2 cellular contexts compared by ENCODE assay signal in the genomic region with DNA sequence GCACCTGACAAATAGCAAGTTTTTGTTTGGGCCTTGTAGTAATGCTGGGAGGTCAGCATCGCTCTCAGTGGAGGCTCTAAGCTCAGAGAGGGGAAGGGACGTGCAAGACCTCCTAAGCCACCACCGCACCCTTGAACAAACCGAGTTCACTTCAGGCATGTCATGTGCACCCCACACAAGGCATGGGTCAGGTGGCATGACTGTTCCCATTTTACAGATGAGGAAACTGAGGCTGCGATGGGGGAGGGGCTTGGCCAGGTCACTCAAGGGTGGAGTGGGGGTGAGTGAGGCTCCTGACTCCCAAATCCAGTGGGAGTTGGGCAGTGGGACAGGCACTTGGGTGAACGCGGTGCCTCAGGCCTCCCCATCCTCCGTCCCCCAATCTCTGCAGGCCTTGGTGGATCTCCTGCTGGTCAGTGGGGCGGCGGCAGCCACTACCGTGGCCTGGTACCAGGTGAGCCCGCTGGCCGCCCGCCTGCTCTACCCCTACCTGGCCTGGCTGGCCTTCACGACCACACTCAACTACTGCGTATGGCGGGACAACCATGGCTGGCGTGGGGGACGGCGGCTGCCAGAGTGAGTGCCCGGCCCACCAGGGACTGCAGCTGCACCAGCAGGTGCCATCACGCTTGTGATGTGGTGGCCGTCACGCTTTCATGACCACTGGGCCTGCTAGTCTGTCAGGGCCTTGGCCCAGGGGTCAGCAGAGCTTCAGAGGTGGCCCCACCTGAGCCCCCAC.
A peak's percentile ranks its signal among the peaks of the same experiment; 100 is the strongest.
TF ChIP-seq lines count a peak whose summit lies in the region.

No MANE protein-coding gene starts in this region.

TF ChIP-seq in HEK293, 187 proteins besides CTCF, POLR2A, EP300 and RAD21:
- TF ChIP-seq ZNF707 (tag by site-specific recombination; IDR thresholded peaks at IDR 0.05): no peak
- TF ChIP-seq KLF8 (tag by site-specific recombination; IDR thresholded peaks at IDR 0.05): peak; percentile 48; the same call in 1 of the 2 replicates
- TF ChIP-seq, protein P1, sequence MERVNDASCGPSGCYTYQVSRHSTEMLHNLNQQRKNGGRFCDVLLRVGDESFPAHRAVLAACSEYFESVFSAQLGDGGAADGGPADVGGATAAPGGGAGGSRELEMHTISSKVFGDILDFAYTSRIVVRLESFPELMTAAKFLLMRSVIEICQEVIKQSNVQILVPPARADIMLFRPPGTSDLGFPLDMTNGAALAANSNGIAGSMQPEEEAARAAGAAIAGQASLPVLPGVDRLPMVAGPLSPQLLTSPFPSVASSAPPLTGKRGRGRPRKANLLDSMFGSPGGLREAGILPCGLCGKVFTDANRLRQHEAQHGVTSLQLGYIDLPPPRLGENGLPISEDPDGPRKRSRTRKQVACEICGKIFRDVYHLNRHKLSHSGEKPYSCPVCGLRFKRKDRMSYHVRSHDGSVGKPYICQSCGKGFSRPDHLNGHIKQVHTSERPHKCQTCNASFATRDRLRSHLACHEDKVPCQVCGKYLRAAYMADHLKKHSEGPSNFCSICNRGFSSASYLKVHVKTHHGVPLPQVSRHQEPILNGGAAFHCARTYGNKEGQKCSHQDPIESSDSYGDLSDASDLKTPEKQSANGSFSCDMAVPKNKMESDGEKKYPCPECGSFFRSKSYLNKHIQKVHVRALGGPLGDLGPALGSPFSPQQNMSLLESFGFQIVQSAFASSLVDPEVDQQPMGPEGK (tag by site-specific recombination; IDR thresholded peaks at IDR 0.05): no peak
- TF ChIP-seq, protein P2, sequence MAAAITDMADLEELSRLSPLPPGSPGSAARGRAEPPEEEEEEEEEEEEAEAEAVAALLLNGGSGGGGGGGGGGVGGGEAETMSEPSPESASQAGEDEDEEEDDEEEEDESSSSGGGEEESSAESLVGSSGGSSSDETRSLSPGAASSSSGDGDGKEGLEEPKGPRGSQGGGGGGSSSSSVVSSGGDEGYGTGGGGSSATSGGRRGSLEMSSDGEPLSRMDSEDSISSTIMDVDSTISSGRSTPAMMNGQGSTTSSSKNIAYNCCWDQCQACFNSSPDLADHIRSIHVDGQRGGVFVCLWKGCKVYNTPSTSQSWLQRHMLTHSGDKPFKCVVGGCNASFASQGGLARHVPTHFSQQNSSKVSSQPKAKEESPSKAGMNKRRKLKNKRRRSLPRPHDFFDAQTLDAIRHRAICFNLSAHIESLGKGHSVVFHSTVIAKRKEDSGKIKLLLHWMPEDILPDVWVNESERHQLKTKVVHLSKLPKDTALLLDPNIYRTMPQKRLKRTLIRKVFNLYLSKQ (tag by site-specific recombination; IDR thresholded peaks at IDR 0.05; ENCODE audit: borderline replicate concordance): no peak
- TF ChIP-seq ZNF677 (tag by site-specific recombination; IDR thresholded peaks at IDR 0.05): no peak
- TF ChIP-seq, protein P3, sequence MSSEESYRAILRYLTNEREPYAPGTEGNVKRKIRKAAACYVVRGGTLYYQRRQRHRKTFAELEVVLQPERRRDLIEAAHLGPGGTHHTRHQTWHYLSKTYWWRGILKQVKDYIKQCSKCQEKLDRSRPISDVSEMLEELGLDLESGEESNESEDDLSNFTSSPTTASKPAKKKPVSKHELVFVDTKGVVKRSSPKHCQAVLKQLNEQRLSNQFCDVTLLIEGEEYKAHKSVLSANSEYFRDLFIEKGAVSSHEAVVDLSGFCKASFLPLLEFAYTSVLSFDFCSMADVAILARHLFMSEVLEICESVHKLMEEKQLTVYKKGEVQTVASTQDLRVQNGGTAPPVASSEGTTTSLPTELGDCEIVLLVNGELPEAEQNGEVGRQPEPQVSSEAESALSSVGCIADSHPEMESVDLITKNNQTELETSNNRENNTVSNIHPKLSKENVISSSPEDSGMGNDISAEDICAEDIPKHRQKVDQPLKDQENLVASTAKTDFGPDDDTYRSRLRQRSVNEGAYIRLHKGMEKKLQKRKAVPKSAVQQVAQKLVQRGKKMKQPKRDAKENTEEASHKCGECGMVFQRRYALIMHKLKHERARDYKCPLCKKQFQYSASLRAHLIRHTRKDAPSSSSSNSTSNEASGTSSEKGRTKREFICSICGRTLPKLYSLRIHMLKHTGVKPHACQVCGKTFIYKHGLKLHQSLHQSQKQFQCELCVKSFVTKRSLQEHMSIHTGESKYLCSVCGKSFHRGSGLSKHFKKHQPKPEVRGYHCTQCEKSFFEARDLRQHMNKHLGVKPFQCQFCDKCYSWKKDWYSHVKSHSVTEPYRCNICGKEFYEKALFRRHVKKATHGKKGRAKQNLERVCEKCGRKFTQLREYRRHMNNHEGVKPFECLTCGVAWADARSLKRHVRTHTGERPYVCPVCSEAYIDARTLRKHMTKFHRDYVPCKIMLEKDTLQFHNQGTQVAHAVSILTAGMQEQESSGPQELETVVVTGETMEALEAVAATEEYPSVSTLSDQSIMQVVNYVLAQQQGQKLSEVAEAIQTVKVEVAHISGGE (tag by site-specific recombination; conservative IDR thresholded peaks at IDR 0.05; ENCODE audit: low read depth): no peak

TF ChIP-seq in K562, 482 proteins besides CTCF, POLR2A, EP300 and RAD21:
- TF ChIP-seq KDM2B (CRISPR knock-in tag; IDR thresholded peaks at IDR 0.05) (no peak), CREB1 (IDR thresholded peaks at IDR 0.05) (no peak), CREB1 (CRISPR knock-in tag; IDR thresholded peaks at IDR 0.05) (no peak), RBM25 (IDR thresholded peaks at IDR 0.05; ENCODE audit: low read depth, low read length, severe bottlenecking) (peak; percentile 51), ZNF165 (CRISPR knock-in tag; IDR thresholded peaks at IDR 0.05; ENCODE audit: borderline replicate concordance) (no peak), TEAD4 (IDR thresholded peaks at IDR 0.05; ENCODE audit: low read length) (no peak), TEAD4 (CRISPR knock-in tag; IDR thresholded peaks at IDR 0.05; ENCODE audit: borderline replicate concordance) (no peak), MBD2 (IDR thresholded peaks at IDR 0.05; ENCODE audit: borderline replicate concordance, low read depth) (no peak), RBFOX2 (IDR thresholded peaks at IDR 0.05; ENCODE audit: low read depth, low read length) (peak; percentile 28; the same call in 1 of the 2 replicates), BHLHE40 (IDR thresholded peaks at IDR 0.05; ENCODE audit: low read length) (no peak), POLR2G (IDR thresholded peaks at IDR 0.05; ENCODE audit: low read depth, low read length) (0 out of 2 replicates have a peak, but pooled peaks have one; percentile 3), FOSL1 (tag; conservative IDR thresholded peaks at IDR 0.05) (no peak), BCOR (IDR thresholded peaks at IDR 0.05) (peak; percentile 74), GABPB1 (CRISPR knock-in tag; IDR thresholded peaks at IDR 0.05) (no peak), TCF3 (CRISPR knock-in tag; IDR thresholded peaks at IDR 0.05) (no peak), NFIC (IDR thresholded peaks at IDR 0.05) (no peak), ESRRB (CRISPR knock-in tag; IDR thresholded peaks at IDR 0.05; ENCODE audit: borderline replicate concordance) (no peak), NR2F6 (CRISPR knock-in tag; IDR thresholded peaks at IDR 0.05) (no peak), SIRT6 (IDR thresholded peaks at IDR 0.05; ENCODE audit: low read depth, low read length) (no peak), ARNT (IDR thresholded peaks at IDR 0.05) (no peak), ZNF766 (CRISPR knock-in tag; conservative IDR thresholded peaks at IDR 0.05) (no peak), ETV6 (IDR thresholded peaks at IDR 0.05; ENCODE audit: borderline replicate concordance in 1 of 2, low read depth in 2 of 2, low read length in 1 of 2) (no peak), ETV6 (CRISPR knock-in tag; IDR thresholded peaks at IDR 0.05; ENCODE audit: borderline replicate concordance) (no peak), NRF1 (conservative IDR thresholded peaks at IDR 0.05 in 1 of 2, IDR thresholded peaks at IDR 0.05 in 1 of 2) (no peak), RCOR1 (IDR thresholded peaks at IDR 0.05; ENCODE audit: borderline replicate concordance in 1 of 2, low read depth in 2 of 2, low read length in 2 of 2) (peak in 1 of 2 experiments; percentile 52; a peak in 1 of 4 replicates), ZNF589 (CRISPR knock-in tag; IDR thresholded peaks at IDR 0.05; ENCODE audit: low read depth) (no peak), ZNF197 (CRISPR knock-in tag; IDR thresholded peaks at IDR 0.05; ENCODE audit: low read depth) (no peak), KDM1A (IDR thresholded peaks at IDR 0.05) (peak in 1 of 2 experiments; percentile 54; a peak in 1 of 4 replicates), HDAC1 (IDR thresholded peaks at IDR 0.05) (no peak), ZNF239 (CRISPR knock-in tag; IDR thresholded peaks at IDR 0.05) (no peak), PML (IDR thresholded peaks at IDR 0.05; ENCODE audit: low read length) (no peak), ZNF143 (CRISPR knock-in tag; IDR thresholded peaks at IDR 0.05) (no peak), ADNP (tag; IDR thresholded peaks at IDR 0.05) (peak; percentile 54), ATF1 (CRISPR knock-in tag; IDR thresholded peaks at IDR 0.05) (no peak), ATF1 (tag; IDR thresholded peaks at IDR 0.05) (no peak), ZNF175 (CRISPR knock-in tag; IDR thresholded peaks at IDR 0.05; ENCODE audit: low read depth) (no peak), CHD4 (IDR thresholded peaks at IDR 0.05; ENCODE audit: insufficient read depth, insufficient replicate concordance, low read depth, low read length, poor library complexity, severe bottlenecking) (no peak), CBFA2T3 (IDR thresholded peaks at IDR 0.05) (no peak), ZBTB8A (IDR thresholded peaks at IDR 0.05; ENCODE audit: partially characterized antibody) (no peak), SMAD4 (CRISPR knock-in tag; conservative IDR thresholded peaks at IDR 0.05) (no peak)
- TF ChIP-seq, protein P4, sequence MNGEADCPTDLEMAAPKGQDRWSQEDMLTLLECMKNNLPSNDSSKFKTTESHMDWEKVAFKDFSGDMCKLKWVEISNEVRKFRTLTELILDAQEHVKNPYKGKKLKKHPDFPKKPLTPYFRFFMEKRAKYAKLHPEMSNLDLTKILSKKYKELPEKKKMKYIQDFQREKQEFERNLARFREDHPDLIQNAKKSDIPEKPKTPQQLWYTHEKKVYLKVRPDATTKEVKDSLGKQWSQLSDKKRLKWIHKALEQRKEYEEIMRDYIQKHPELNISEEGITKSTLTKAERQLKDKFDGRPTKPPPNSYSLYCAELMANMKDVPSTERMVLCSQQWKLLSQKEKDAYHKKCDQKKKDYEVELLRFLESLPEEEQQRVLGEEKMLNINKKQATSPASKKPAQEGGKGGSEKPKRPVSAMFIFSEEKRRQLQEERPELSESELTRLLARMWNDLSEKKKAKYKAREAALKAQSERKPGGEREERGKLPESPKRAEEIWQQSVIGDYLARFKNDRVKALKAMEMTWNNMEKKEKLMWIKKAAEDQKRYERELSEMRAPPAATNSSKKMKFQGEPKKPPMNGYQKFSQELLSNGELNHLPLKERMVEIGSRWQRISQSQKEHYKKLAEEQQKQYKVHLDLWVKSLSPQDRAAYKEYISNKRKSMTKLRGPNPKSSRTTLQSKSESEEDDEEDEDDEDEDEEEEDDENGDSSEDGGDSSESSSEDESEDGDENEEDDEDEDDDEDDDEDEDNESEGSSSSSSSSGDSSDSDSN (IDR thresholded peaks at IDR 0.05; ENCODE audit: borderline replicate concordance in 1 of 2, low read depth in 2 of 2, low read length in 2 of 2): no peak
- TF ChIP-seq, protein P5, sequence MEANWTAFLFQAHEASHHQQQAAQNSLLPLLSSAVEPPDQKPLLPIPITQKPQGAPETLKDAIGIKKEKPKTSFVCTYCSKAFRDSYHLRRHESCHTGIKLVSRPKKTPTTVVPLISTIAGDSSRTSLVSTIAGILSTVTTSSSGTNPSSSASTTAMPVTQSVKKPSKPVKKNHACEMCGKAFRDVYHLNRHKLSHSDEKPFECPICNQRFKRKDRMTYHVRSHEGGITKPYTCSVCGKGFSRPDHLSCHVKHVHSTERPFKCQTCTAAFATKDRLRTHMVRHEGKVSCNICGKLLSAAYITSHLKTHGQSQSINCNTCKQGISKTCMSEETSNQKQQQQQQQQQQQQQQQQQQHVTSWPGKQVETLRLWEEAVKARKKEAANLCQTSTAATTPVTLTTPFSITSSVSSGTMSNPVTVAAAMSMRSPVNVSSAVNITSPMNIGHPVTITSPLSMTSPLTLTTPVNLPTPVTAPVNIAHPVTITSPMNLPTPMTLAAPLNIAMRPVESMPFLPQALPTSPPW (CRISPR knock-in tag; IDR thresholded peaks at IDR 0.05): no peak
